ENCODE assay signal across 1 cellular context in genomic region chr11:118678908-118679307, GRCh38.
TF ChIP-seq lines count a peak whose summit lies in the region.

No MANE protein-coding gene starts in this region.

TF ChIP-seq in K562, 482 proteins besides CTCF, POLR2A, EP300 and RAD21:
- TF ChIP-seq REST (CRISPR knock-in tag; IDR thresholded peaks at IDR 0.05; ENCODE audit: low read depth) (0 out of 2 replicates have a peak, but pooled peaks have one; percentile 20), SMC3 (conservative IDR thresholded peaks at IDR 0.05; ENCODE audit: insufficient read depth, low read depth, low read length) (0 out of 2 replicates have a peak, but pooled peaks have one; percentile 11), CTCFL (IDR thresholded peaks at IDR 0.05; ENCODE audit: borderline replicate concordance, insufficient read depth, low read depth, low read length, poor library complexity, severe bottlenecking) (peak; percentile 73), NRF1 (conservative IDR thresholded peaks at IDR 0.05 in 1 of 2, IDR thresholded peaks at IDR 0.05 in 1 of 2) (peak in 1 of 2 experiments; percentile 41; a peak in 1 of 4 replicates), TFAP4 (CRISPR knock-in tag; IDR thresholded peaks at IDR 0.05; ENCODE audit: borderline replicate concordance) (peak; percentile 42; the same call in 1 of the 2 replicates), SP1 (CRISPR knock-in tag; IDR thresholded peaks at IDR 0.05) (0 out of 2 replicates have a peak, but pooled peaks have one; percentile 16)
